ENCODE assay signal across 4 cellular contexts in the genomic region with DNA sequence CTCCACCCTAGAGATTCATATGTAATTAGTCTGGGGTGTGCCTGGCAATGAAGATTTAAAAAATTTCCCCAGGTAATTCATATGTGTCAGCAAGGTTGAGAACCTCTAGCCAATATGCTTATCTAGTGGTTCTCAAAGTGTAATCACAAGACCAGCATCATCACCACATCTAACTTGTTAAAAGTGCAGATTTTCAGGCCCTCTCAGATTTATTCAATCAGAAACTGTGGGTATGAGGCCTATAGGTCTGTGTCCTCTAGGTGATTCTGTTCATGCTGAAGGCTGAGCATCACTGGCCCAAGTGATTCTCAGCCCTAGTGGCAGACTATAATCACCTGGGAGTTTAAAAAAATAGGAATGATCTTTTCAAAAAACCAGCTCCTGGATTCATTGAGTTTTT.
"Had no signal": no experiment of that assay in that cellular context is flagged by ENCODE, and none has a peak within 500 bp of the region (broad histone marks: within the 10 kb centered on the region; RNA-seq: fewer than 3 reads in every experiment).

No MANE protein-coding gene starts in this region.

- H3K4me3 Mint-ChIP-seq: GM23338, H9 had no signal

- ATAC-seq: GM23338 had no signal

- DNase-seq: H9, HCEC 1CT, IMR-90 had no signal

- H3K27ac Mint-ChIP-seq: GM23338, H9 had no signal

- H3K9me3 Mint-ChIP-seq: GM23338 had no signal

- H3K4me1 Mint-ChIP-seq: GM23338, H9 had no signal
